ENCODE assay signal across 1 cellular context in the genomic region with DNA sequence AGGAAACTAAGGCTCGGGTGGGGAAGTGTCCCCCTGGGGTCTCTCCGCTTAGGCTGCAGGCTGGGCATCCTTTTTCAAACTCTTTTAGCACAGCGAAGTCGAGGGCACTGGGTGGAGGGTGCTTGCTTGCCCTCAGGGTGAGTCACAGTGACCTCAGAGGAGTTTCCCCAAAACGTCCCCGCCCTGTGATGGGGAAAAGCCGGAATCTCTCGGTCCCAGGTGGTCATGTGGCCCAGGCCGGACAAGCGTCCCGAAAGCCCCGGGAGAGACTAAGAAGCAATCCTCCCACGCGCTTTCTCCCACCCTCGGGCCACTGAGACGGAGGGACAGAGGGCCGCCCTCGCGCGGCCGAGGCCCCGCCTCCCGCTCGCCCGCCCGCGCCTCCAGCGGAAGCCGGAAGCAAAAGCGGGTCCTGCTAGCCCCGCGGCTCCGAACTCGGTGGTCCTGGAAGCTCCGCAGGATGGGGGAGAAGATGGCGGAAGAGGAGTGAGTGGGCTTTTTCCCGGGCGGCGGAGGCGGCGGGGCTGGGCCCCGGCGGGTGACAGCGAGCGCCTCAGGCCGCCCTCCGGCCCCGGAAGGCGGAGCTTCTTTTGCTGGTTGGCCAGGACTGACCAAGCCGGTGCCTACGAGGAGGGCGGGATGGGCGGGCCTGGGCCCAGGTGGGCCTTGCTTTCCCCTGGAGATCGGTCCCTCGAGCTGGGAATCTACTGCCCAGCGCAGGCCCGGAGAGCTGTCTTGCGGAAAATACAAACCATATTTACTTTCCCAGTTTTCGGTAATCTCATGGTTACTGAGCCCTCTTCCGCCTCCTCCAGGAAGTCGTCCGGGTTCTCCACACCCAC.
TF ChIP-seq lines count a peak whose summit lies in the region.

A gene with protein sequence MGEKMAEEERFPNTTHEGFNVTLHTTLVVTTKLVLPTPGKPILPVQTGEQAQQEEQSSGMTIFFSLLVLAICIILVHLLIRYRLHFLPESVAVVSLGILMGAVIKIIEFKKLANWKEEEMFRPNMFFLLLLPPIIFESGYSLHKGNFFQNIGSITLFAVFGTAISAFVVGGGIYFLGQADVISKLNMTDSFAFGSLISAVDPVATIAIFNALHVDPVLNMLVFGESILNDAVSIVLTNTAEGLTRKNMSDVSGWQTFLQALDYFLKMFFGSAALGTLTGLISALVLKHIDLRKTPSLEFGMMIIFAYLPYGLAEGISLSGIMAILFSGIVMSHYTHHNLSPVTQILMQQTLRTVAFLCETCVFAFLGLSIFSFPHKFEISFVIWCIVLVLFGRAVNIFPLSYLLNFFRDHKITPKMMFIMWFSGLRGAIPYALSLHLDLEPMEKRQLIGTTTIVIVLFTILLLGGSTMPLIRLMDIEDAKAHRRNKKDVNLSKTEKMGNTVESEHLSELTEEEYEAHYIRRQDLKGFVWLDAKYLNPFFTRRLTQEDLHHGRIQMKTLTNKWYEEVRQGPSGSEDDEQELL (plus strand): TSS at position 366 of the 842 bp plus-strand sequence. CDS start 95 bp downstream, at position 461.

TF ChIP-seq in HepG2, 621 proteins besides CTCF, POLR2A, EP300 and RAD21 (continued from another document and continues in another):
- TF ChIP-seq, protein P1, sequence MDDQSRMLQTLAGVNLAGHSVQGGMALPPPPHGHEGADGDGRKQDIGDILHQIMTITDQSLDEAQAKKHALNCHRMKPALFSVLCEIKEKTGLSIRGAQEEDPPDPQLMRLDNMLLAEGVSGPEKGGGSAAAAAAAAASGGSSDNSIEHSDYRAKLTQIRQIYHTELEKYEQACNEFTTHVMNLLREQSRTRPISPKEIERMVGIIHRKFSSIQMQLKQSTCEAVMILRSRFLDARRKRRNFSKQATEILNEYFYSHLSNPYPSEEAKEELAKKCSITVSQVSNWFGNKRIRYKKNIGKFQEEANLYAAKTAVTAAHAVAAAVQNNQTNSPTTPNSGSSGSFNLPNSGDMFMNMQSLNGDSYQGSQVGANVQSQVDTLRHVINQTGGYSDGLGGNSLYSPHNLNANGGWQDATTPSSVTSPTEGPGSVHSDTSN (CRISPR knock-in tag; IDR thresholded peaks at IDR 0.05; ENCODE audit: borderline replicate concordance) = peak; percentile 62; the same call in 1 of the 2 replicates
- TF ChIP-seq ZMYM2 (CRISPR knock-in tag; IDR thresholded peaks at IDR 0.05) (no peak), HCFC1 (IDR thresholded peaks at IDR 0.05; ENCODE audit: low read depth, low read length) (peak; percentile 41; the same call in 1 of the 2 replicates), ZFP41 (CRISPR knock-in tag; IDR thresholded peaks at IDR 0.05; ENCODE audit: borderline replicate concordance) (no peak), HNF4G (IDR thresholded peaks at IDR 0.05; ENCODE audit: borderline replicate concordance, low read depth, low read length) (no peak), HNF4G (CRISPR knock-in tag; IDR thresholded peaks at IDR 0.05; ENCODE audit: borderline replicate concordance, low read depth) (0 out of 2 replicates have a peak, but pooled peaks have one; percentile 64), NONO (IDR thresholded peaks at IDR 0.05) (no peak), NONO (CRISPR knock-in tag; conservative IDR thresholded peaks at IDR 0.05) (peak; percentile 77; the same call in 1 of the 2 replicates), ZNF790 (CRISPR knock-in tag; IDR thresholded peaks at IDR 0.05; ENCODE audit: borderline replicate concordance) (no peak), ZNF674 (CRISPR knock-in tag; IDR thresholded peaks at IDR 0.05; ENCODE audit: low read depth) (no peak), KLF12 (CRISPR knock-in tag; IDR thresholded peaks at IDR 0.05; ENCODE audit: borderline replicate concordance) (peak; percentile 97), ZNF878 (CRISPR knock-in tag; IDR thresholded peaks at IDR 0.05) (peak; percentile 47; the same call in 1 of the 2 replicates), PHF20 (CRISPR knock-in tag; IDR thresholded peaks at IDR 0.05) (peak; percentile 92), ZNF431 (CRISPR knock-in tag; IDR thresholded peaks at IDR 0.05; ENCODE audit: borderline replicate concordance, low read depth) (no peak; the same call in 1 of the 2 replicates), NR2F1 (CRISPR knock-in tag; IDR thresholded peaks at IDR 0.05) (peak; percentile 51 to 67; a peak in 3 of 4 replicates), HNRNPUL1 (IDR thresholded peaks at IDR 0.05; ENCODE audit: low read depth, low read length) (no peak), ZNF20 (CRISPR knock-in tag; IDR thresholded peaks at IDR 0.05) (no peak; the same call in 1 of the 2 replicates), DNMT3B (CRISPR knock-in tag; conservative IDR thresholded peaks at IDR 0.05) (no peak; the same call in none of the 2 replicates), CCAR2 (optimal IDR thresholded peaks at IDR 0.05; ENCODE audit: low read depth, low read length) (no peak), ZNF333 (CRISPR knock-in tag; IDR thresholded peaks at IDR 0.05; ENCODE audit: borderline replicate concordance) (peak; percentile 79), SOX5 (CRISPR knock-in tag; IDR thresholded peaks at IDR 0.05; ENCODE audit: borderline replicate concordance) (peak; percentile 59; the same call in 1 of the 2 replicates), EEA1 (CRISPR knock-in tag; IDR thresholded peaks at IDR 0.05; ENCODE audit: borderline replicate concordance) (peak; percentile 58; the same call in 1 of the 2 replicates), NFKBIZ (CRISPR knock-in tag; IDR thresholded peaks at IDR 0.05) (0 out of 2 replicates have a peak, but pooled peaks have one; percentile 12)
- TF ChIP-seq, protein P2, sequence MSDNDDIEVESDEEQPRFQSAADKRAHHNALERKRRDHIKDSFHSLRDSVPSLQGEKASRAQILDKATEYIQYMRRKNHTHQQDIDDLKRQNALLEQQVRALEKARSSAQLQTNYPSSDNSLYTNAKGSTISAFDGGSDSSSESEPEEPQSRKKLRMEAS (IDR thresholded peaks at IDR 0.05) = peak; percentile 74; the same call in 1 of the 2 replicates
- TF ChIP-seq, protein P3, sequence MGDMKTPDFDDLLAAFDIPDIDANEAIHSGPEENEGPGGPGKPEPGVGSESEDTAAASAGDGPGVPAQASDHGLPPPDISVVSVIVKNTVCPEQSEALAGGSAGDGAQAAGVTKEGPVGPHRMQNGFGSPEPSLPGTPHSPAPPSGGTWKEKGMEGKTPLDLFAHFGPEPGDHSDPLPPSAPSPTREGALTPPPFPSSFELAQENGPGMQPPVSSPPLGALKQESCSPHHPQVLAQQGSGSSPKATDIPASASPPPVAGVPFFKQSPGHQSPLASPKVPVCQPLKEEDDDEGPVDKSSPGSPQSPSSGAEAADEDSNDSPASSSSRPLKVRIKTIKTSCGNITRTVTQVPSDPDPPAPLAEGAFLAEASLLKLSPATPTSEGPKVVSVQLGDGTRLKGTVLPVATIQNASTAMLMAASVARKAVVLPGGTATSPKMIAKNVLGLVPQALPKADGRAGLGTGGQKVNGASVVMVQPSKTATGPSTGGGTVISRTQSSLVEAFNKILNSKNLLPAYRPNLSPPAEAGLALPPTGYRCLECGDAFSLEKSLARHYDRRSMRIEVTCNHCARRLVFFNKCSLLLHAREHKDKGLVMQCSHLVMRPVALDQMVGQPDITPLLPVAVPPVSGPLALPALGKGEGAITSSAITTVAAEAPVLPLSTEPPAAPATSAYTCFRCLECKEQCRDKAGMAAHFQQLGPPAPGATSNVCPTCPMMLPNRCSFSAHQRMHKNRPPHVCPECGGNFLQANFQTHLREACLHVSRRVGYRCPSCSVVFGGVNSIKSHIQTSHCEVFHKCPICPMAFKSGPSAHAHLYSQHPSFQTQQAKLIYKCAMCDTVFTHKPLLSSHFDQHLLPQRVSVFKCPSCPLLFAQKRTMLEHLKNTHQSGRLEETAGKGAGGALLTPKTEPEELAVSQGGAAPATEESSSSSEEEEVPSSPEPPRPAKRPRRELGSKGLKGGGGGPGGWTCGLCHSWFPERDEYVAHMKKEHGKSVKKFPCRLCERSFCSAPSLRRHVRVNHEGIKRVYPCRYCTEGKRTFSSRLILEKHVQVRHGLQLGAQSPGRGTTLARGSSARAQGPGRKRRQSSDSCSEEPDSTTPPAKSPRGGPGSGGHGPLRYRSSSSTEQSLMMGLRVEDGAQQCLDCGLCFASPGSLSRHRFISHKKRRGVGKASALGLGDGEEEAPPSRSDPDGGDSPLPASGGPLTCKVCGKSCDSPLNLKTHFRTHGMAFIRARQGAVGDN (CRISPR knock-in tag; IDR thresholded peaks at IDR 0.05) = peak; percentile 95
- TF ChIP-seq, protein P4, sequence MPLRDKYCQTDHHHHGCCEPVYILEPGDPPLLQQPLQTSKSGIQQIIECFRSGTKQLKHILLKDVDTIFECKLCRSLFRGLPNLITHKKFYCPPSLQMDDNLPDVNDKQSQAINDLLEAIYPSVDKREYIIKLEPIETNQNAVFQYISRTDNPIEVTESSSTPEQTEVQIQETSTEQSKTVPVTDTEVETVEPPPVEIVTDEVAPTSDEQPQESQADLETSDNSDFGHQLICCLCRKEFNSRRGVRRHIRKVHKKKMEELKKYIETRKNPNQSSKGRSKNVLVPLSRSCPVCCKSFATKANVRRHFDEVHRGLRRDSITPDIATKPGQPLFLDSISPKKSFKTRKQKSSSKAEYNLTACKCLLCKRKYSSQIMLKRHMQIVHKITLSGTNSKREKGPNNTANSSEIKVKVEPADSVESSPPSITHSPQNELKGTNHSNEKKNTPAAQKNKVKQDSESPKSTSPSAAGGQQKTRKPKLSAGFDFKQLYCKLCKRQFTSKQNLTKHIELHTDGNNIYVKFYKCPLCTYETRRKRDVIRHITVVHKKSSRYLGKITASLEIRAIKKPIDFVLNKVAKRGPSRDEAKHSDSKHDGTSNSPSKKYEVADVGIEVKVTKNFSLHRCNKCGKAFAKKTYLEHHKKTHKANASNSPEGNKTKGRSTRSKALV (CRISPR knock-in tag; IDR thresholded peaks at IDR 0.05) = peak; percentile 85
- TF ChIP-seq, protein P5, sequence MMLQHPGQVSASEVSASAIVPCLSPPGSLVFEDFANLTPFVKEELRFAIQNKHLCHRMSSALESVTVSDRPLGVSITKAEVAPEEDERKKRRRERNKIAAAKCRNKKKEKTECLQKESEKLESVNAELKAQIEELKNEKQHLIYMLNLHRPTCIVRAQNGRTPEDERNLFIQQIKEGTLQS (CRISPR knock-in tag; IDR thresholded peaks at IDR 0.05) = peak; percentile 8; the same call in 1 of the 2 replicates
- TF ChIP-seq, protein P6, sequence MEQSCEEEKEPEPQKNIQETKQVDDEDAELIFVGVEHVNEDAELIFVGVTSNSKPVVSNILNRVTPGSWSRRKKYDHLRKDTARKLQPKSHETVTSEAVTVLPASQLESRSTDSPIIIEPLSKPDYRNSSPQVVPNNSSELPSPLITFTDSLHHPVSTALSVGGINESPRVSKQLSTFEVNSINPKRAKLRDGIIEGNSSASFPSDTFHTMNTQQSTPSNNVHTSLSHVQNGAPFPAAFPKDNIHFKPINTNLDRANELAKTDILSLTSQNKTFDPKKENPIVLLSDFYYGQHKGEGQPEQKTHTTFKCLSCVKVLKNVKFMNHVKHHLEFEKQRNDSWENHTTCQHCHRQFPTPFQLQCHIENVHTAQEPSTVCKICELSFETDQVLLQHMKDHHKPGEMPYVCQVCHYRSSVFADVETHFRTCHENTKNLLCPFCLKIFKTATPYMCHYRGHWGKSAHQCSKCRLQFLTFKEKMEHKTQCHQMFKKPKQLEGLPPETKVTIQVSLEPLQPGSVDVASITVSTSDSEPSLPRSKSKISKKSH (CRISPR knock-in tag; IDR thresholded peaks at IDR 0.05; ENCODE audit: borderline replicate concordance) = peak; percentile 32; the same call in 1 of the 2 replicates
- TF ChIP-seq, protein P7, sequence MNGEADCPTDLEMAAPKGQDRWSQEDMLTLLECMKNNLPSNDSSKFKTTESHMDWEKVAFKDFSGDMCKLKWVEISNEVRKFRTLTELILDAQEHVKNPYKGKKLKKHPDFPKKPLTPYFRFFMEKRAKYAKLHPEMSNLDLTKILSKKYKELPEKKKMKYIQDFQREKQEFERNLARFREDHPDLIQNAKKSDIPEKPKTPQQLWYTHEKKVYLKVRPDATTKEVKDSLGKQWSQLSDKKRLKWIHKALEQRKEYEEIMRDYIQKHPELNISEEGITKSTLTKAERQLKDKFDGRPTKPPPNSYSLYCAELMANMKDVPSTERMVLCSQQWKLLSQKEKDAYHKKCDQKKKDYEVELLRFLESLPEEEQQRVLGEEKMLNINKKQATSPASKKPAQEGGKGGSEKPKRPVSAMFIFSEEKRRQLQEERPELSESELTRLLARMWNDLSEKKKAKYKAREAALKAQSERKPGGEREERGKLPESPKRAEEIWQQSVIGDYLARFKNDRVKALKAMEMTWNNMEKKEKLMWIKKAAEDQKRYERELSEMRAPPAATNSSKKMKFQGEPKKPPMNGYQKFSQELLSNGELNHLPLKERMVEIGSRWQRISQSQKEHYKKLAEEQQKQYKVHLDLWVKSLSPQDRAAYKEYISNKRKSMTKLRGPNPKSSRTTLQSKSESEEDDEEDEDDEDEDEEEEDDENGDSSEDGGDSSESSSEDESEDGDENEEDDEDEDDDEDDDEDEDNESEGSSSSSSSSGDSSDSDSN (CRISPR knock-in tag; IDR thresholded peaks at IDR 0.05) = no peak; the same call in 1 of the 2 replicates
- TF ChIP-seq, protein P8, sequence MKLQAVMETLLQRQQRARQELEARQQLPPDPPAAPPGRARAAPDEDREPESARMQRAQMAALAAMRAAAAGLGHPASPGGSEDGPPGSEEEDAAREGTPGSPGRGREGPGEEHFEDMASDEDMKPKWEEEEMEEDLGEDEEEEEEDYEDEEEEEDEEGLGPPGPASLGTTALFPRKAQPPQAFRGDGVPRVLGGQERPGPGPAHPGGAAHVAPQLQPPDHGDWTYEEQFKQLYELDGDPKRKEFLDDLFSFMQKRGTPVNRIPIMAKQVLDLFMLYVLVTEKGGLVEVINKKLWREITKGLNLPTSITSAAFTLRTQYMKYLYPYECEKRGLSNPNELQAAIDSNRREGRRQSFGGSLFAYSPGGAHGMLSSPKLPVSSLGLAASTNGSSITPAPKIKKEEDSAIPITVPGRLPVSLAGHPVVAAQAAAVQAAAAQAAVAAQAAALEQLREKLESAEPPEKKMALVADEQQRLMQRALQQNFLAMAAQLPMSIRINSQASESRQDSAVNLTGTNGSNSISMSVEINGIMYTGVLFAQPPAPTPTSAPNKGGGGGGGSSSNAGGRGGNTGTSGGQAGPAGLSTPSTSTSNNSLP (IDR thresholded peaks at IDR 0.05; ENCODE audit: low read depth, low read length) = no peak
- TF ChIP-seq, protein P9, sequence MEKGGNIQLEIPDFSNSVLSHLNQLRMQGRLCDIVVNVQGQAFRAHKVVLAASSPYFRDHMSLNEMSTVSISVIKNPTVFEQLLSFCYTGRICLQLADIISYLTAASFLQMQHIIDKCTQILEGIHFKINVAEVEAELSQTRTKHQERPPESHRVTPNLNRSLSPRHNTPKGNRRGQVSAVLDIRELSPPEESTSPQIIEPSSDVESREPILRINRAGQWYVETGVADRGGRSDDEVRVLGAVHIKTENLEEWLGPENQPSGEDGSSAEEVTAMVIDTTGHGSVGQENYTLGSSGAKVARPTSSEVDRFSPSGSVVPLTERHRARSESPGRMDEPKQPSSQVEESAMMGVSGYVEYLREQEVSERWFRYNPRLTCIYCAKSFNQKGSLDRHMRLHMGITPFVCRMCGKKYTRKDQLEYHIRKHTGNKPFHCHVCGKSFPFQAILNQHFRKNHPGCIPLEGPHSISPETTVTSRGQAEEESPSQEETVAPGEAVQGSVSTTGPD (CRISPR knock-in tag; IDR thresholded peaks at IDR 0.05) = no peak
- TF ChIP-seq, protein P10, sequence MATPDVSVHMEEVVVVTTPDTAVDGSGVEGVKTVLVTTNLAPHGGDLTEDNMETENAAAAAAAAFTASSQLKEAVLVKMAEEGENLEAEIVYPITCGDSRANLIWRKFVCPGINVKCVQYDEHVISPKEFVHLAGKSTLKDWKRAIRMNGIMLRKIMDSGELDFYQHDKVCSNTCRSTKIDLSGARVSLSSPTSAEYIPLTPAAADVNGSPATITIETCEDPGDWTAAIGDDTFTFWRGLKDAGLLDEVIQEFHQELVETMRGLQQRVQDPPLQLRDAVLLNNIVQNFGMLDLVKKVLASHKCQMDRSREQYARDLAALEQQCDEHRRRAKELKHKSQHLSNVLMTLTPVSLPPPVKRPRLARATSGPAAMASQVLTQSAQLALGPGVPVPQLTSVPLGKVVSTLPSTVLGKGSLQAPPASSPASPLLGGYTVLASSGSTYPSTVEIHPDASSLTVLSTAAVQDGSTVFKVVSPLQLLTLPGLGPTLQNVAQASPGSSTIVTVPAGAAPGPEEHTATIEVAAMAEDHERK (CRISPR knock-in tag; IDR thresholded peaks at IDR 0.05; ENCODE audit: low read depth) = no peak
